1 cellular context compared by ENCODE assay signal in genomic region chr6:36519352-36519751, GRCh38.
TF ChIP-seq lines count a peak whose summit lies in the region.

No MANE protein-coding gene starts in this region.

TF ChIP-seq in neural cell, 6 proteins besides CTCF, POLR2A, EP300 and RAD21 (continued from another document):
- TF ChIP-seq, protein P1, sequence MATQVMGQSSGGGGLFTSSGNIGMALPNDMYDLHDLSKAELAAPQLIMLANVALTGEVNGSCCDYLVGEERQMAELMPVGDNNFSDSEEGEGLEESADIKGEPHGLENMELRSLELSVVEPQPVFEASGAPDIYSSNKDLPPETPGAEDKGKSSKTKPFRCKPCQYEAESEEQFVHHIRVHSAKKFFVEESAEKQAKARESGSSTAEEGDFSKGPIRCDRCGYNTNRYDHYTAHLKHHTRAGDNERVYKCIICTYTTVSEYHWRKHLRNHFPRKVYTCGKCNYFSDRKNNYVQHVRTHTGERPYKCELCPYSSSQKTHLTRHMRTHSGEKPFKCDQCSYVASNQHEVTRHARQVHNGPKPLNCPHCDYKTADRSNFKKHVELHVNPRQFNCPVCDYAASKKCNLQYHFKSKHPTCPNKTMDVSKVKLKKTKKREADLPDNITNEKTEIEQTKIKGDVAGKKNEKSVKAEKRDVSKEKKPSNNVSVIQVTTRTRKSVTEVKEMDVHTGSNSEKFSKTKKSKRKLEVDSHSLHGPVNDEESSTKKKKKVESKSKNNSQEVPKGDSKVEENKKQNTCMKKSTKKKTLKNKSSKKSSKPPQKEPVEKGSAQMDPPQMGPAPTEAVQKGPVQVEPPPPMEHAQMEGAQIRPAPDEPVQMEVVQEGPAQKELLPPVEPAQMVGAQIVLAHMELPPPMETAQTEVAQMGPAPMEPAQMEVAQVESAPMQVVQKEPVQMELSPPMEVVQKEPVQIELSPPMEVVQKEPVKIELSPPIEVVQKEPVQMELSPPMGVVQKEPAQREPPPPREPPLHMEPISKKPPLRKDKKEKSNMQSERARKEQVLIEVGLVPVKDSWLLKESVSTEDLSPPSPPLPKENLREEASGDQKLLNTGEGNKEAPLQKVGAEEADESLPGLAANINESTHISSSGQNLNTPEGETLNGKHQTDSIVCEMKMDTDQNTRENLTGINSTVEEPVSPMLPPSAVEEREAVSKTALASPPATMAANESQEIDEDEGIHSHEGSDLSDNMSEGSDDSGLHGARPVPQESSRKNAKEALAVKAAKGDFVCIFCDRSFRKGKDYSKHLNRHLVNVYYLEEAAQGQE (IDR thresholded peaks at IDR 0.05; ENCODE audit: borderline replicate concordance): no peak
- TF ChIP-seq MXI1 (conservative IDR thresholded peaks at IDR 0.05; ENCODE audit: poor library complexity, severe bottlenecking): no peak
- TF ChIP-seq EZH2 (IDR thresholded peaks at IDR 0.05; ENCODE audit: borderline replicate concordance, insufficient read depth, low read length, poor library complexity, severe bottlenecking): no peak
- TF ChIP-seq POLR2AphosphoS5 (IDR thresholded peaks at IDR 0.05): no peak
TF ChIP-seq in neural cell: peak in this region for 0.
